In genomic region chr16:61277849-61278248, GRCh38 we compare ENCODE assay signal across 23 cellular contexts.
"Had no signal": no experiment of that assay in that cellular context is flagged by ENCODE, and none has a peak within 500 bp of the region (broad histone marks: within the 10 kb centered on the region; RNA-seq: fewer than 3 reads in every experiment).

No MANE protein-coding gene starts in this region.

- H3K9me3 ChIP-seq: lower lobe of right lung, ovary, psoas muscle, sigmoid colon, thyroid gland had no signal

- H3K36me3 Mint-ChIP-seq: naive thymus-derived CD8-positive, alpha-beta T cell; stimulated activated effector memory CD8-positive, alpha-beta T cell treated with anti-CD3 and anti-CD28 coated beads, Interleukin-12 subunit alpha, Interleukin-12 subunit beta, amount 100 ng/mL, for 72 hours; type B pancreatic cell had no signal

- H3K27me3 ChIP-seq: ovary, sigmoid colon, stomach, thyroid gland had no signal

- H3K27me3 Mint-ChIP-seq: effector memory CD8-positive, alpha-beta T cell; naive thymus-derived CD8-positive, alpha-beta T cell; type B pancreatic cell had no signal

- H3K27ac ChIP-seq: lower lobe of right lung, ovary, psoas muscle, sigmoid colon, stomach, thyroid gland had no signal

- H3K4me3 ChIP-seq: lower lobe of right lung, ovary, psoas muscle, sigmoid colon, stomach, thyroid gland had no signal

- DNase-seq: cortex of kidney; effector memory CD8-positive, alpha-beta T cell; hypothalamus; immature natural killer cell; islet precursor cell; kidney glomerular epithelial cell; left colon; left ventricle myocardium superior; lower lobe of right lung; naive thymus-derived CD8-positive, alpha-beta T cell; occipital lobe; ovary; posterior cingulate gyrus; psoas muscle; right cardiac atrium; sigmoid colon; stimulated activated CD4-positive, alpha-beta T cell treated with anti-CD3 and anti-CD28 coated beads, Interleukin-2, amount 100 ng/mL, for 24 hours; stimulated activated CD4-positive, alpha-beta T cell treated with anti-CD3 and anti-CD28 coated beads, Interleukin-4, amount 100 ng/mL, for 24 hours; stimulated activated naive CD4-positive, alpha-beta T cell treated with Interleukin-2 at 50 U/mL for 16 hours; stomach; thyroid gland had no signal

- H3K27ac Mint-ChIP-seq: effector memory CD8-positive, alpha-beta T cell; immature natural killer cell; naive thymus-derived CD8-positive, alpha-beta T cell; stimulated activated effector memory CD8-positive, alpha-beta T cell treated with anti-CD3 and anti-CD28 coated beads, Interleukin-12 subunit alpha, Interleukin-12 subunit beta, amount 100 ng/mL, for 72 hours; type B pancreatic cell had no signal

- H3K4me1 Mint-ChIP-seq: immature natural killer cell; naive thymus-derived CD8-positive, alpha-beta T cell; stimulated activated effector memory CD8-positive, alpha-beta T cell treated with anti-CD3 and anti-CD28 coated beads, Interleukin-12 subunit alpha, Interleukin-12 subunit beta, amount 100 ng/mL, for 72 hours had no signal

- H3K36me3 ChIP-seq: lower lobe of right lung, ovary, sigmoid colon, stomach, thyroid gland had no signal

- H3K4me3 Mint-ChIP-seq: effector memory CD8-positive, alpha-beta T cell; immature natural killer cell; naive thymus-derived CD8-positive, alpha-beta T cell; stimulated activated effector memory CD8-positive, alpha-beta T cell treated with anti-CD3 and anti-CD28 coated beads, Interleukin-12 subunit alpha, Interleukin-12 subunit beta, amount 100 ng/mL, for 72 hours; type B pancreatic cell had no signal

- H3K4me1 ChIP-seq: lower lobe of right lung, psoas muscle, sigmoid colon, stomach, thyroid gland had no signal
